ENCODE assay signal across 8 cellular contexts in genomic region chr12:121579981-121580868, GRCh38. TPM values are rescaled to one million over a fixed set of nuclear protein-coding genes. Genes with fewer than 3 reads are reported as not detected.
DNase-seq lines count a peak whose midpoint lies in the region; ATAC-seq and TF ChIP-seq lines count a peak whose summit lies in the region.

No MANE protein-coding gene starts in this region.

- intact Hi-C loops in activated CD8-positive, alpha-beta T cell treated with anti-CD3 and anti-CD28 coated beads for 36 hours (cut with micrococcal nuclease) = loop anchor here (5.0 to 10.0 kb wide), 2 partner anchors 43 to 75 kb away; no protein-coding TSS in a partner anchor

- no peak overlapping the region for H2AFZ ChIP-seq in H9 (ENCODE audit: low read length)

- H2BK5ac ChIP-seq in H9 (ENCODE audit: insufficient read length, low read length) = peak overlapping the region; percentile 68

- TF ChIP-seq CTCF in H9 (conservative IDR thresholded peaks at IDR 0.05) = no peak
- no peak for TF ChIP-seq CTCF in activated CD8-positive, alpha-beta T cell treated with anti-CD3 and anti-CD28 coated beads for 36 hours (IDR thresholded peaks at IDR 0.05)

- H3K18ac ChIP-seq in H9 (ENCODE audit: insufficient read length, low read depth, low read length) = peak overlapping the region; percentile 94

- no peak overlapping the region for H2BK20ac ChIP-seq in H9 (ENCODE audit: low read depth, low read length, poor library complexity, severe bottlenecking)

- peaks cover 8% of the 10 kb centered on the region; the same call in 1 of the 2 replicates for H3K79me2 ChIP-seq in H9 (ENCODE audit: insufficient read depth, low read length)

- H3K4me1 ChIP-seq in BLaER1 treated with 17β-estradiol and CSF1 and Interleukin-3, amounts not matched to agents 10 nM and 100 nM = peaks cover 56 to 68% (median 60%) of the 10 kb centered on the region in 10 experiments
- H3K4me1 ChIP-seq in H9 (ENCODE audit: insufficient read depth, low read length) = peaks cover 9% of the 10 kb centered on the region

- no peak overlapping the region for H2BK15ac ChIP-seq in H9 (ENCODE audit: low read depth, low read length)

- H3K23me2 ChIP-seq in H9 (ENCODE audit: insufficient read length, low read depth, low read length, poor library complexity, severe bottlenecking) = peaks cover 41% of the 10 kb centered on the region

- peak overlapping the region; percentile 73 to 91 (median 86) for H3K27ac ChIP-seq in BLaER1 treated with 17β-estradiol and CSF1 and Interleukin-3, amounts not matched to agents 10 nM and 100 nM
- H3K27ac ChIP-seq in H9 (ENCODE audit: insufficient read length, low read depth, low read length) = peak overlapping the region; percentile 91

- H3K4me3 Mint-ChIP-seq in H9 = peak overlapping the region; percentile 79 to 98
- H3K4me3 Mint-ChIP-seq in activated CD8-positive, alpha-beta T cell treated with anti-CD3 and anti-CD28 coated beads for 36 hours = peak overlapping the region; percentile 97

- CTCF ChIA-PET in activated CD8-positive, alpha-beta T cell treated with anti-CD3 and anti-CD28 coated beads for 36 hours (lab: Charles Lee) = interaction anchor here (1.0 to 4.4 kb wide), 7 partner anchors 9 to 103 kb away, joined by 3 to 23 read pairs (median 6); partner anchors contain the start of gene ORAI1

- no peak overlapping the region; the same call in 1 of the 2 replicates for H3K4ac ChIP-seq in H9 (ENCODE audit: low read depth, low read length)

- no CpG with 5 or more reads among the region's 54 CpGs for WGBS in H9 (ENCODE audit: extremely low coverage, insufficient read length, low lambda C conversion rate)

- no peaks in the 10 kb centered on the region for H3K27me3 Mint-ChIP-seq in H9 (ENCODE audit: low read depth)
- H3K27me3 Mint-ChIP-seq in activated CD8-positive, alpha-beta T cell treated with anti-CD3 and anti-CD28 coated beads for 36 hours = no peaks in the 10 kb centered on the region

- no peak overlapping the region for H2BK12ac ChIP-seq in H9 (ENCODE audit: insufficient read length, low read depth, low read length)

- peak overlapping the region; percentile 63 to 81 (median 70) for H3K4me3 ChIP-seq in BLaER1 treated with 17β-estradiol and CSF1 and Interleukin-3, amounts not matched to agents 10 nM and 100 nM

- H3K27me3 ChIP-seq in BLaER1 treated with 17β-estradiol and CSF1 and Interleukin-3, amounts not matched to agents 10 nM and 100 nM = no peaks in the 10 kb centered on the region
- H3K27me3 ChIP-seq in H9 (ENCODE audit: insufficient read depth, low read length) = no peaks in the 10 kb centered on the region

- peak overlapping the region; percentile 84; the same call in 1 of the 2 replicates for H3K14ac ChIP-seq in H9 (ENCODE audit: insufficient read depth, low read length)

- no peak overlapping the region for H2AK5ac ChIP-seq in H9 (ENCODE audit: insufficient read length, low read length)

- H3K27ac Mint-ChIP-seq in H9 = peak overlapping the region; percentile 98 to 100 (median 100)
- H3K27ac Mint-ChIP-seq in activated CD8-positive, alpha-beta T cell treated with anti-CD3 and anti-CD28 coated beads for 36 hours = peak overlapping the region; percentile 99

- peak; percentile 70 for ATAC-seq in activated CD8-positive, alpha-beta T cell treated with anti-CD3 and anti-CD28 coated beads for 36 hours
- no peak for ATAC-seq in GM21390 (IDR thresholded peaks at IDR 0.05; ENCODE audit: unreplicated experiment)

- H2BK120ac ChIP-seq in H9 (ENCODE audit: low read depth, low read length, poor library complexity, severe bottlenecking) = no peak overlapping the region

- H3T11ph ChIP-seq in H9 (ENCODE audit: low read length) = peak overlapping the region; percentile 90

- POLR2A ChIA-PET in activated CD8-positive, alpha-beta T cell treated with anti-CD3 and anti-CD28 coated beads for 36 hours (lab: Charles Lee) = interaction anchor here (1.0 to 4.0 kb wide), 6 partner anchors 9 to 92 kb away, joined by 3 to 28 read pairs (median 4); partner anchors contain the start of gene ORAI1

- peaks cover 7 to 12% (median 9%) of the 10 kb centered on the region in 3 experiments for H3K36me3 Mint-ChIP-seq in H9 (ENCODE audit: insufficient read depth in 1 of 3, low read depth in 3 of 3)
- no peaks in the 10 kb centered on the region for H3K36me3 Mint-ChIP-seq in activated CD8-positive, alpha-beta T cell treated with anti-CD3 and anti-CD28 coated beads for 36 hours (ENCODE audit: low read depth)

- no peak overlapping the region for H4K8ac ChIP-seq in H9 (replicated peaks; ENCODE audit: insufficient read length, low read depth, low read length)

- H4K20me1 ChIP-seq in BLaER1 treated with 17β-estradiol and CSF1 and Interleukin-3, amounts not matched to agents 10 nM and 100 nM = no peaks in the 10 kb centered on the region
- no peaks in the 10 kb centered on the region for H4K20me1 ChIP-seq in H9 (ENCODE audit: control insufficient read depth, insufficient read depth, insufficient read length)

- no peaks in the 10 kb centered on the region for H3K79me1 ChIP-seq in H9 (ENCODE audit: insufficient read depth, low read depth, low read length, poor library complexity, severe bottlenecking)

- no peaks in the 10 kb centered on the region for H3K9me3 Mint-ChIP-seq in H9
- H3K9me3 Mint-ChIP-seq in activated CD8-positive, alpha-beta T cell treated with anti-CD3 and anti-CD28 coated beads for 36 hours = no peaks in the 10 kb centered on the region

- H3K56ac ChIP-seq in H9 (ENCODE audit: insufficient read length, low read depth, low read length) = no peak overlapping the region

- no peak overlapping the region for H4K91ac ChIP-seq in H9 (ENCODE audit: insufficient read length, low read depth, low read length)

- no peak overlapping the region for H4K5ac ChIP-seq in H9 (ENCODE audit: insufficient read length, low read depth, low read length)

- H3K4me2 ChIP-seq in BLaER1 treated with 17β-estradiol and CSF1 and Interleukin-3, amounts not matched to agents 10 nM and 100 nM = peak overlapping the region; percentile 95 to 99 (median 98)
- peak overlapping the region; percentile 98 for H3K4me2 ChIP-seq in H9 (ENCODE audit: insufficient read depth, insufficient read length, low read length)

- H3K9me3 ChIP-seq in BLaER1 treated with 17β-estradiol and CSF1 and Interleukin-3, amounts not matched to agents 10 nM and 100 nM (replicated peaks in 1 of 11) = no peaks in the 10 kb centered on the region
- H3K9me3 ChIP-seq in H9 (ENCODE audit: control insufficient read depth, low read depth, low read length) = no peaks in the 10 kb centered on the region

- H3K9ac ChIP-seq in BLaER1 treated with 17β-estradiol and CSF1 and Interleukin-3, amounts not matched to agents 10 nM and 100 nM = peak overlapping the region; percentile 83 to 93 (median 88)
- peak overlapping the region; percentile 90 for H3K9ac ChIP-seq in H9 (ENCODE audit: extremely low read depth, insufficient read length, low read length)

- H3K23ac ChIP-seq in H9 (ENCODE audit: insufficient read length, low read depth, low read length) = no peak overlapping the region

- peaks cover 1 to 12% (median 10%) of the 10 kb centered on the region in 11 experiments; a peak in 17 of 22 replicates for H3K36me3 ChIP-seq in BLaER1 treated with 17β-estradiol and CSF1 and Interleukin-3, amounts not matched to agents 10 nM and 100 nM

- DNase-seq in H9 (peak; percentile 92), NCI-H69 (lab: John Stamatoyannopoulos, UW) (peak; percentile 90), medulla oblongata (ENCODE audit: extremely low spot score) (peak; percentile 76)
- DNase-seq in activated CD8-positive, alpha-beta T cell treated with anti-CD3 and anti-CD28 coated beads for 36 hours = peak; percentile 90
- DNase-seq in effector CD4-positive, alpha-beta T cell = peak; percentile 71
- DNase-seq in stimulated activated CD4-positive, alpha-beta T cell treated with anti-CD3 and anti-CD28 coated beads, TNF-alpha, amount 100 ng/mL, for 48 hours (ENCODE audit: low read depth in 3 of 3) = peak; percentile 37 to 65 (median 40)

- H3K4me1 Mint-ChIP-seq in H9 = peaks cover 47 to 49% of the 10 kb centered on the region in 2 experiments
- peaks cover 30% of the 10 kb centered on the region for H3K4me1 Mint-ChIP-seq in activated CD8-positive, alpha-beta T cell treated with anti-CD3 and anti-CD28 coated beads for 36 hours (ENCODE audit: low read depth)

RNA-seq across cellular contexts. Expression of gene KDM2B, which starts 0.6 kb away (rescaled TPM):
- total RNA-seq in H9 (2021) = 137 and 143 TPM in 2 replicates
- total RNA-seq in activated CD8-positive, alpha-beta T cell treated with anti-CD3 and anti-CD28 coated beads for 36 hours = 10 to 100 TPM; 61.0 to 61.7 TPM

RNA-seq across cellular contexts. Expression of gene ORAI1, which starts 46.1 kb away (rescaled TPM):
- total RNA-seq in H9 (2021) = 24.7 and 26.3 TPM in 2 replicates
- 10 to 100 TPM; 37.0 to 38.1 TPM for total RNA-seq in activated CD8-positive, alpha-beta T cell treated with anti-CD3 and anti-CD28 coated beads for 36 hours

Comparison
In these comparisons a context has a peak if more than half of its experiments do, and no peak if none do; other contexts are left out.
1. DNase-seq: peak in every context shown above with its lines; median percentile 92 in H9; 90 in NCI-H69; 90 in activated CD8-positive, alpha-beta T cell treated with anti-CD3 and anti-CD28 coated beads for 36 hours; 76 in medulla oblongata; 71 in effector CD4-positive, alpha-beta T cell; 40 in stimulated activated CD4-positive, alpha-beta T cell treated with anti-CD3 and anti-CD28 coated beads, TNF-alpha, amount 100 ng/mL, for 48 hours.